Comparison of ENCODE assay signal across 12 cellular contexts in the genomic region with DNA sequence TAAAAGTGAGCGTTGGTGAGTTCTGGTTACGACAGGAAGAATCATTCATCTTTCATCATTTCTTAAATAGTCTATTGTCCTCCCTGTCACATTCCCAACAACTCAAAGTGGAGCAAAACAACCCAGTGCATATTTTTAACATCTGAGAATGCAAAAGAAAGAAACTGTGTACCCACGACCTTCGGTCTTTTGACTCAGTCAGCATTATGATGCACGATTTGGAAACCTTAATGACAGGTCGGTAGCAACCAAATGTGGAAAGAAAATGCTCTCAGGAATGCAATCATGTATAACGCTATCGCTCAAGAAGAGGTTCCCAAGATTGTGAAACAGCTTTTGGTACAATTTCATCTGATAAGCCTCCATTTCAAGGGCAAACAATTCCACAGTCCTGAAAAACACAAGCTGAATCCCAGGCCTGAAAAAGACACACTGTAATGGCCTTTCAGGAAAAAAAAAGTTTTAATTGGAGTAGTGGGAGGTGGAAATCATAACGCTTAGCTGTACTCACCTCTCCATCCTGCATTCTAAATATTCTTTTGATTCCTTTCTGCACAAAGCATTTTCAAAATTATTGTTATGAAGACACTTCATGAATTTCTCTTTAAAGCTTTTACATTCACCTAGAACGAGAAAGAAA. TPM values are rescaled to one million over a fixed set of nuclear protein-coding genes. Genes with fewer than 3 reads are reported as not detected.
A peak's percentile ranks its signal among the peaks of the same experiment; 100 is the strongest.
DNase-seq lines count a peak whose midpoint lies in the region; ATAC-seq and TF ChIP-seq lines count a peak whose summit lies in the region.
"Had no signal": no experiment of that assay in that cellular context is flagged by ENCODE, and none has a peak within 500 bp of the region (broad histone marks: within the 10 kb centered on the region; RNA-seq: fewer than 3 reads in every experiment).

No MANE protein-coding gene starts in this region.

- peaks cover 33% of the 10 kb centered on the region for H3K79me1 ChIP-seq in mesenchymal stem cell (replicated peaks; ENCODE audit: low read length, poor library complexity, severe bottlenecking)

- peaks cover 47% of the 10 kb centered on the region for H3K36me3 Mint-ChIP-seq in activated T-helper 2 cell treated with anti-CD3 and anti-CD28 coated beads, Interferon-gamma antibody, Interleukin-2, Interleukin-4, amounts not matched to agents 10 μg/mL and 5 μg/mL and 100 μg/mL, durations not matched to agents 14 hours and 24 hours and 36 hours (ENCODE audit: low read depth)

- CTCF ChIA-PET in A673 (lab: Charles Lee) = no interaction called here

- no peak overlapping the region for H2AFZ ChIP-seq in mesenchymal stem cell (ENCODE audit: low read depth, low read length)

- ATAC-seq in GM18873 (IDR thresholded peaks at IDR 0.05; ENCODE audit: low FRiP score, unreplicated experiment) = no peak
- ATAC-seq: left cardiac atrium had no signal

- H2BK12ac ChIP-seq in mesenchymal stem cell (ENCODE audit: low read length in 2 of 2) = no peak overlapping the region

- 91% methylated on average over 10 of the region's 10 CpGs for WGBS in mesenchymal stem cell

- peak overlapping the region; percentile 60 for H3K4me3 Mint-ChIP-seq in activated T-helper 2 cell treated with anti-CD3 and anti-CD28 coated beads, Interferon-gamma antibody, Interleukin-2, Interleukin-4, amounts not matched to agents 10 μg/mL and 5 μg/mL and 100 μg/mL, durations not matched to agents 14 hours and 24 hours and 36 hours (ENCODE audit: low read depth)

- H3K4me1 Mint-ChIP-seq in activated T-helper 2 cell treated with anti-CD3 and anti-CD28 coated beads, Interferon-gamma antibody, Interleukin-2, Interleukin-4, amounts not matched to agents 10 μg/mL and 5 μg/mL and 100 μg/mL, durations not matched to agents 14 hours and 24 hours and 36 hours (ENCODE audit: low read depth) = peaks cover 12% of the 10 kb centered on the region

- H2AK5ac ChIP-seq in mesenchymal stem cell (ENCODE audit: low read length, severe bottlenecking) = no peak overlapping the region

- POLR2A ChIA-PET in A673 (lab: Charles Lee; ENCODE audit: low non-redundant PET) = no interaction called here

- H3K9me3 ChIP-seq in A673 (ENCODE audit: low read depth, low read length, poor library complexity, severe bottlenecking) = no peaks in the 10 kb centered on the region
- H3K9me3 ChIP-seq in mesenchymal stem cell (ENCODE audit: control insufficient read depth, low read length) = no peaks in the 10 kb centered on the region
- H3K9me3 ChIP-seq in vagina = no peaks in the 10 kb centered on the region

- intact Hi-C loops in A673 (cut with micrococcal nuclease; ENCODE audit: unreplicated experiment) = no loop called here
- intact Hi-C loops in activated T-helper 2 cell treated with anti-CD3 and anti-CD28 coated beads, Interferon-gamma antibody, Interleukin-2, Interleukin-4, amounts not matched to agents 10 μg/mL and 5 μg/mL and 100 μg/mL, durations not matched to agents 14 hours and 24 hours and 36 hours (cut with micrococcal nuclease) = no loop called here
- intact Hi-C loops in posterior vena cava (cut with DNase I) = no loop called here
- intact Hi-C loops in vagina (cut with DNase I) = no loop called here

- H3K27ac ChIP-seq in A673 (ENCODE audit: low read depth, low read length, poor library complexity, severe bottlenecking) (peak overlapping the region; percentile 8), mesenchymal stem cell (ENCODE audit: low read length, poor library complexity, severe bottlenecking) (no peak overlapping the region), vagina (no peak overlapping the region)

- no peak overlapping the region for H2BK120ac ChIP-seq in mesenchymal stem cell (ENCODE audit: low read depth, low read length)

- H3K4me2 ChIP-seq in mesenchymal stem cell (ENCODE audit: low read length, poor library complexity, severe bottlenecking) = no peak overlapping the region

- H3K18ac ChIP-seq in mesenchymal stem cell (ENCODE audit: low read depth in 1 of 2, low read length in 2 of 2) = no peak overlapping the region

- H3K9ac ChIP-seq in mesenchymal stem cell (ENCODE audit: low read length) = peak overlapping the region; percentile 43

- no peak for DNase-seq in A673 (ENCODE audit: low spot score)
- DNase-seq in DMS79 treated with DMSO at 0.1 percent for 48 hours (lab: John Stamatoyannopoulos, UW) = peak; percentile 43
- no peak for DNase-seq in activated T-helper 2 cell treated with anti-CD3 and anti-CD28 coated beads, Interferon-gamma antibody, Interleukin-2, Interleukin-4, amounts not matched to agents 10 μg/mL and 5 μg/mL and 100 μg/mL, durations not matched to agents 14 hours and 24 hours and 36 hours (ENCODE audit: low spot score)
- DNase-seq in mesenchymal stem cell = no peak
- no peak for DNase-seq in posterior vena cava (ENCODE audit: low spot score)
- DNase-seq in G401 (ENCODE audit: low spot score) = no peak
- no peak for DNase-seq in vagina (ENCODE audit: extremely low spot score in 2 of 2)
- DNase-seq: left cardiac atrium; NCI-H345; stimulated activated CD8-positive, alpha-beta memory T cell treated with anti-CD3 and anti-CD28 coated beads, Interleukin-4, amount 100 ng/mL, for 48 hours had no signal

- no peak overlapping the region for H3K14ac ChIP-seq in mesenchymal stem cell (ENCODE audit: low read length in 2 of 2)

- peaks cover 12% of the 10 kb centered on the region for H3K4me1 ChIP-seq in A673 (ENCODE audit: insufficient read depth, low read length, poor library complexity, severe bottlenecking)
- peaks cover 27% of the 10 kb centered on the region for H3K4me1 ChIP-seq in mesenchymal stem cell (ENCODE audit: control insufficient read depth, insufficient read depth, low read depth, low read length)
- H3K4me1 ChIP-seq in vagina = peaks cover 35% of the 10 kb centered on the region

- H3K36me3 ChIP-seq in A673 (ENCODE audit: insufficient read depth, low read length, poor library complexity, severe bottlenecking) (peaks cover 48% of the 10 kb centered on the region), mesenchymal stem cell (ENCODE audit: control insufficient read depth in 1 of 2, insufficient read depth in 2 of 2, low read depth in 1 of 2, low read length in 2 of 2) (peaks cover 43 to 44% of the 10 kb centered on the region in 2 experiments), vagina (peaks cover 0 to 50% of the 10 kb centered on the region in 2 donors)

- no peak overlapping the region for H3K23ac ChIP-seq in mesenchymal stem cell (ENCODE audit: low read length in 2 of 2)

- no peak overlapping the region for H4K8ac ChIP-seq in mesenchymal stem cell (ENCODE audit: low read length)

- no peak overlapping the region for H2BK15ac ChIP-seq in mesenchymal stem cell (ENCODE audit: low read depth, poor library complexity, severe bottlenecking)

- H3K4ac ChIP-seq in mesenchymal stem cell (ENCODE audit: low read depth in 1 of 2, low read length in 2 of 2) = no peak overlapping the region

- H4K91ac ChIP-seq in mesenchymal stem cell (ENCODE audit: low read length) = no peak overlapping the region

- in situ Hi-C loops in G401 (cut with HindIII; ENCODE audit: low sequenced_read_pairs) = no loop called here

- no peaks in the 10 kb centered on the region for H3K27me3 Mint-ChIP-seq in activated T-helper 2 cell treated with anti-CD3 and anti-CD28 coated beads, Interferon-gamma antibody, Interleukin-2, Interleukin-4, amounts not matched to agents 10 μg/mL and 5 μg/mL and 100 μg/mL, durations not matched to agents 14 hours and 24 hours and 36 hours (ENCODE audit: low read depth)

- no peaks in the 10 kb centered on the region for H3K27me3 ChIP-seq in A673 (replicated peaks; ENCODE audit: insufficient read depth, low read depth, low read length, poor library complexity)
- H3K27me3 ChIP-seq in mesenchymal stem cell (ENCODE audit: control insufficient read depth in 1 of 2, insufficient read depth in 1 of 2, low read length in 2 of 2) = no peaks in the 10 kb centered on the region
- H3K27me3 ChIP-seq in vagina = no peaks in the 10 kb centered on the region

- no peaks in the 10 kb centered on the region for H3K9me3 Mint-ChIP-seq in activated T-helper 2 cell treated with anti-CD3 and anti-CD28 coated beads, Interferon-gamma antibody, Interleukin-2, Interleukin-4, amounts not matched to agents 10 μg/mL and 5 μg/mL and 100 μg/mL, durations not matched to agents 14 hours and 24 hours and 36 hours

- no peak for TF ChIP-seq POLR2A in vagina (IDR thresholded peaks at IDR 0.05)

- H2BK5ac ChIP-seq in mesenchymal stem cell (ENCODE audit: low read depth, low read length, poor library complexity, severe bottlenecking) = no peak overlapping the region

- H3K4me3 ChIP-seq in A673 (ENCODE audit: low read depth, low read length, poor library complexity, severe bottlenecking) (no peak overlapping the region), mesenchymal stem cell (ENCODE audit: insufficient read depth in 1 of 2, low read depth in 1 of 2, low read length in 2 of 2) (no peak overlapping the region), vagina (no peak overlapping the region)

- TF ChIP-seq CTCF in A673 (conservative IDR thresholded peaks at IDR 0.05; ENCODE audit: low read depth, low read length) (no peak), vagina (IDR thresholded peaks at IDR 0.05) (no peak)

- H3K27ac Mint-ChIP-seq in activated T-helper 2 cell treated with anti-CD3 and anti-CD28 coated beads, Interferon-gamma antibody, Interleukin-2, Interleukin-4, amounts not matched to agents 10 μg/mL and 5 μg/mL and 100 μg/mL, durations not matched to agents 14 hours and 24 hours and 36 hours = no peak overlapping the region

- BruUV-seq in A673 (replicated peaks; lab: Mats Ljungman, UMichigan) = no TSS peak

RNA-seq across cellular contexts. Expression of gene COX19, which starts 2.6 kb away (rescaled TPM):
- 17.6 and 18.8 TPM in 2 replicates for total RNA-seq in A673 (2021)
- 15.0 and 17.2 TPM in 2 replicates for total RNA-seq in activated T-helper 2 cell treated with anti-CD3 and anti-CD28 coated beads, Interferon-gamma antibody, Interleukin-2, Interleukin-4, amounts not matched to agents 10 μg/mL and 5 μg/mL and 100 μg/mL, durations not matched to agents 14 hours and 24 hours and 36 hours
- 6.3 TPM for polyA plus RNA-seq in mesenchymal stem cell (2013, experiment 1 of 2)
- 5.9 TPM for polyA plus RNA-seq in mesenchymal stem cell (2013, experiment 2 of 2)
- 1 to 10 TPM; 5.9 to 8.4 TPM for total RNA-seq in posterior vena cava
- 5.5 and 10.6 TPM in 2 replicates for total RNA-seq in G401 (2014; rRNA removed; shearing (Covaris generic))
- 10.8 TPM for total RNA-seq in vagina

RNA-seq across cellular contexts. Expression of gene CYP2W1, which starts 10.2 kb away (rescaled TPM):
- total RNA-seq in A673 (2021) = not detected in 2 replicates
- not detected in 2 replicates for total RNA-seq in activated T-helper 2 cell treated with anti-CD3 and anti-CD28 coated beads, Interferon-gamma antibody, Interleukin-2, Interleukin-4, amounts not matched to agents 10 μg/mL and 5 μg/mL and 100 μg/mL, durations not matched to agents 14 hours and 24 hours and 36 hours
- polyA plus RNA-seq in mesenchymal stem cell (2013, experiment 1 of 2) = not detected
- not detected for polyA plus RNA-seq in mesenchymal stem cell (2013, experiment 2 of 2)
- not detected for total RNA-seq in posterior vena cava
- total RNA-seq in G401 (2014; rRNA removed; shearing (Covaris generic)) = 0.34 TPM in 1 of 2 replicates, not detected in the other
- total RNA-seq in vagina = 2.0 TPM
- total RNA-seq: left cardiac atrium, RPMI7951 had no signal

RNA-seq across cellular contexts. Expression of gene ADAP1, which starts 18.3 kb away (rescaled TPM):
- total RNA-seq in A673 (2021) (16.4 and 18.6 TPM in 2 replicates), posterior vena cava (10 to 100 TPM; 16.3 to 17.8 TPM), vagina (4.2 TPM)
- 62.8 and 65.2 TPM in 2 replicates for total RNA-seq in activated T-helper 2 cell treated with anti-CD3 and anti-CD28 coated beads, Interferon-gamma antibody, Interleukin-2, Interleukin-4, amounts not matched to agents 10 μg/mL and 5 μg/mL and 100 μg/mL, durations not matched to agents 14 hours and 24 hours and 36 hours
- polyA plus RNA-seq in mesenchymal stem cell (2013, experiment 1 of 2) = 0.97 TPM
- 0.84 TPM for polyA plus RNA-seq in mesenchymal stem cell (2013, experiment 2 of 2)
- 11.7 and 21.3 TPM in 2 replicates for total RNA-seq in G401 (2014; rRNA removed; shearing (Covaris generic))
